In genomic region chr16:16021646-16021987, GRCh38 we compare ENCODE assay signal across 11 cellular contexts.
A peak's percentile ranks its signal among the peaks of the same experiment; 100 is the strongest.
DNase-seq lines count a peak whose midpoint lies in the region; ATAC-seq, FAIRE-seq and TF ChIP-seq lines count a peak whose summit lies in the region.
"Had no signal": no experiment of that assay in that cellular context is flagged by ENCODE, and none has a peak within 500 bp of the region (broad histone marks: within the 10 kb centered on the region; RNA-seq: fewer than 3 reads in every experiment).

No MANE protein-coding gene starts in this region.

- H2BK120ac ChIP-seq in trophoblast cell (ENCODE audit: insufficient read depth, low read length, poor library complexity), result no peak overlapping the region

- H2BK12ac ChIP-seq in trophoblast cell (ENCODE audit: low read length), result peak overlapping the region; percentile 25

- H3K4me1 ChIP-seq in A549 (peaks cover 95% of the 10 kb centered on the region), PC-3 (ENCODE audit: insufficient read depth, low read length) (peaks cover 71% of the 10 kb centered on the region), trophoblast cell (ENCODE audit: control insufficient read depth in 1 of 2, insufficient read depth in 2 of 2, low read length in 2 of 2) (peaks cover 8 to 14% of the 10 kb centered on the region in 2 experiments)

- H3K9ac ChIP-seq in PC-3 (ENCODE audit: low read length) (0 out of 2 replicates have a peak overlapping the region, but pooled peaks have one; percentile 5), trophoblast cell (ENCODE audit: low read length) (no peak overlapping the region)

- no peak overlapping the region for H3K4ac ChIP-seq in trophoblast cell (ENCODE audit: low read depth, low read length)

- H3K4me2 ChIP-seq in A549, result peak overlapping the region; percentile 78
- H3K4me2 ChIP-seq in PC-3 (ENCODE audit: low read length), result peak overlapping the region; percentile 41
- no peak overlapping the region for H3K4me2 ChIP-seq in trophoblast cell (ENCODE audit: low read length)

- H4K20me1 ChIP-seq in PC-3 (ENCODE audit: low read length), result no peaks in the 10 kb centered on the region

- no peak for TF ChIP-seq POLR2A in A549 (IDR thresholded peaks at IDR 0.05; ENCODE audit: low read length)

- no peak for TF ChIP-seq EP300 in A549 (IDR thresholded peaks at IDR 0.05)

- no peak for TF ChIP-seq RAD21 in A549 (conservative IDR thresholded peaks at IDR 0.05 in 1 of 2, IDR thresholded peaks at IDR 0.05 in 1 of 2)

- no peak overlapping the region for H4K12ac ChIP-seq in trophoblast cell (ENCODE audit: low read depth, low read length)

- H3K27me3 ChIP-seq in PC-3 (ENCODE audit: low read length) (no peaks in the 10 kb centered on the region), trophoblast cell (ENCODE audit: insufficient read depth, low read length) (no peaks in the 10 kb centered on the region)

- H4K91ac ChIP-seq in trophoblast cell (ENCODE audit: low read depth, low read length), result no peak overlapping the region

- peaks cover 5% of the 10 kb centered on the region for H3K79me1 ChIP-seq in trophoblast cell (ENCODE audit: low read length)

- no peak overlapping the region for H3K14ac ChIP-seq in trophoblast cell (ENCODE audit: low read length)

- POLR2A ChIA-PET in A549 (lab: Yijun Ruan, JAX) (interaction anchor here (1.0 to 1.8 kb wide), 5 partner anchors 23 to 147 kb away, joined by 3 to 6 read pairs (median 5); no protein-coding TSS in a partner anchor), PC-3 (lab: Charles Lee; ENCODE audit: unreplicated experiment) (no interaction called here)

- no peak overlapping the region for H2BK5ac ChIP-seq in trophoblast cell (ENCODE audit: low read depth, low read length, poor library complexity)

- H3K79me2 ChIP-seq in PC-3 (ENCODE audit: low read length), result peaks cover 21% of the 10 kb centered on the region
- no peaks in the 10 kb centered on the region for H3K79me2 ChIP-seq in trophoblast cell (ENCODE audit: control insufficient read depth, insufficient read depth, low read length, poor library complexity)

- H3K9me3 ChIP-seq in A549 (no peaks in the 10 kb centered on the region), PC-3 (ENCODE audit: low read length) (no peaks in the 10 kb centered on the region), trophoblast cell (ENCODE audit: insufficient read depth, low read depth, low read length) (no peaks in the 10 kb centered on the region)

- H3K23ac ChIP-seq in trophoblast cell (ENCODE audit: low read length), result no peak overlapping the region

- FAIRE-seq in A549 (lab: Jason Lieb, UNC), result no peak
- FAIRE-seq: bronchial epithelial cell had no signal

- H3K36me3 ChIP-seq in PC-3 (ENCODE audit: low read depth, low read length) (peaks cover 6% of the 10 kb centered on the region), trophoblast cell (ENCODE audit: control insufficient read depth in 1 of 2, insufficient read depth in 2 of 2, low read length in 2 of 2) (peaks cover 6 to 10% of the 10 kb centered on the region in 2 experiments)

- H4K8ac ChIP-seq in trophoblast cell (ENCODE audit: low read depth, low read length), result no peak overlapping the region

- H3K4me3 ChIP-seq in A549 (no peak overlapping the region), PC-3 (ENCODE audit: low read length) (no peak overlapping the region), trophoblast cell (ENCODE audit: low read depth, low read length) (no peak overlapping the region)

- peak overlapping the region; percentile 34 for H3K18ac ChIP-seq in trophoblast cell (ENCODE audit: low read length)

- DNase-seq in A549 (ENCODE audit: low read depth in 1 of 2, low spot score in 1 of 2) (no peak), PC-3 (no peak), epithelial cell of prostate (ENCODE audit: low read depth, low spot score) (no peak), trophoblast cell (no peak)
- DNase-seq in stimulated activated naive CD4-positive, alpha-beta T cell (lab: John Stamatoyannopoulos, UW), result no peak
- DNase-seq: activated CD4-positive, CD25-positive, alpha-beta regulatory T cell; activated T-cell treated with anti-CD3 and anti-CD28 coated beads, Interleukin-2, amount 50 U/mL, for 24 hours had no signal

- intact Hi-C loops in PC-3 (cut with micrococcal nuclease), result no loop called here

- no peaks in the 10 kb centered on the region for H3K9me2 ChIP-seq in PC-3 (replicated peaks; ENCODE audit: low read length)

- H3K27ac ChIP-seq in A549 (peak overlapping the region; percentile 95 to 97), PC-3 (ENCODE audit: low read length) (peak overlapping the region; percentile 62), epithelial cell of prostate (peak overlapping the region; percentile 26), trophoblast cell (ENCODE audit: low read depth, low read length) (peak overlapping the region; percentile 37)

- ATAC-seq in A549, result peak; percentile 13 to 20; a peak in 5 of 6 replicates
- ATAC-seq in PC-3, result no peak
- ATAC-seq in HG03175 (IDR thresholded peaks at IDR 0.05; ENCODE audit: unreplicated experiment), result no peak
- ATAC-seq in GM19035 (IDR thresholded peaks at IDR 0.05; ENCODE audit: unreplicated experiment), result no peak
- ATAC-seq in HG02840 (IDR thresholded peaks at IDR 0.05; ENCODE audit: low FRiP score, unreplicated experiment), result no peak

- no peaks in the 10 kb centered on the region for H3F3A ChIP-seq in PC-3 (ENCODE audit: low read length, unreplicated experiment)

- CTCF ChIA-PET in A549 (lab: Yijun Ruan, JAX) (interaction anchor here (0.9 to 4.5 kb wide), 7 partner anchors 12 to 256 kb away, joined by 3 to 26 read pairs (median 5); no protein-coding TSS in a partner anchor), PC-3 (lab: Charles Lee) (no interaction called here)

- no peak overlapping the region for H2AFZ ChIP-seq in PC-3 (ENCODE audit: low read length)
- no peak overlapping the region for H2AFZ ChIP-seq in trophoblast cell (ENCODE audit: insufficient read depth, low read length, poor library complexity)

- 12% methylated on average over 9 of the region's 9 CpGs for WGBS in A549 (ENCODE audit: missing lambda C conversion rate)
- WGBS in trophoblast cell (ENCODE audit: extremely low coverage, insufficient coverage, insufficient read length), result no CpG with 5 or more reads among the region's 9 CpGs

- no peak overlapping the region for H2AK5ac ChIP-seq in trophoblast cell (ENCODE audit: low read length)

- BruUV-seq in PC-3 (replicated peaks; lab: Mats Ljungman, UMichigan), result no TSS peak

- TF ChIP-seq CTCF in A549 (IDR thresholded peaks at IDR 0.05) (no peak), PC-3 (conservative IDR thresholded peaks at IDR 0.05; ENCODE audit: low read depth, low read length) (no peak)

TF ChIP-seq in A549, 52 proteins besides CTCF, POLR2A, EP300 and RAD21:
- TF ChIP-seq USF2 (IDR thresholded peaks at IDR 0.05) (no peak), HEYL (CRISPR knock-in tag; IDR thresholded peaks at IDR 0.05) (no peak; the same call in 1 of the 2 replicates), PBX3 (IDR thresholded peaks at IDR 0.05) (no peak), EHF (CRISPR knock-in tag; IDR thresholded peaks at IDR 0.05) (no peak), MAFK (IDR thresholded peaks at IDR 0.05; ENCODE audit: partially characterized antibody) (no peak), TFCP2L1 (CRISPR knock-in tag; IDR thresholded peaks at IDR 0.05) (peak; percentile 35; the same call in 1 of the 2 replicates), NFE2L2 (conservative IDR thresholded peaks at IDR 0.05; ENCODE audit: low read length) (no peak), ESRRA (IDR thresholded peaks at IDR 0.05; ENCODE audit: borderline replicate concordance, low read length) (no peak), CHD2 (IDR thresholded peaks at IDR 0.05; ENCODE audit: low read length, partially characterized antibody) (no peak), BCL3 (IDR thresholded peaks at IDR 0.05) (no peak), HDAC2 (IDR thresholded peaks at IDR 0.05) (no peak), FOSB (CRISPR knock-in tag; IDR thresholded peaks at IDR 0.05) (peak; percentile 72; the same call in 1 of the 2 replicates), HOXA7 (CRISPR knock-in tag; IDR thresholded peaks at IDR 0.05) (0 out of 2 replicates have a peak, but pooled peaks have one; percentile 74), NR3C1 (IDR thresholded peaks at IDR 0.05) (no peak), FOXS1 (CRISPR knock-in tag; IDR thresholded peaks at IDR 0.05) (no peak), PHF8 (IDR thresholded peaks at IDR 0.05; ENCODE audit: borderline replicate concordance, low read depth) (no peak), FOSL2 (IDR thresholded peaks at IDR 0.05) (no peak), FOSL2 (CRISPR knock-in tag; IDR thresholded peaks at IDR 0.05) (no peak), RCOR1 (IDR thresholded peaks at IDR 0.05; ENCODE audit: low read depth, low read length) (no peak), KDM1A (IDR thresholded peaks at IDR 0.05; ENCODE audit: low read depth) (no peak)
TF ChIP-seq in A549: peak in this region for 3.

Comparison
In these comparisons a context has a peak if more than half of its experiments do, and no peak if none do; other contexts are left out.
1. ATAC-seq: peak in A549 (2 of 2); none in PC-3 (single experiment), HG03175 (single experiment), GM19035 (single experiment) and HG02840 (single experiment).
2. H3K27ac ChIP-seq: peak in every context shown above with its lines; median percentile 96 in A549; 62 in PC-3; 37 in trophoblast cell; 26 in epithelial cell of prostate.